In genomic region chr11:3786781-3787428, GRCh38 we compare ENCODE assay signal across 1 cellular context.
TF ChIP-seq lines count a peak whose summit lies in the region.

No MANE protein-coding gene starts in this region.

TF ChIP-seq in GM23338, 12 proteins besides CTCF, POLR2A, EP300 and RAD21 (continued from another document):
- TF ChIP-seq, protein P1, sequence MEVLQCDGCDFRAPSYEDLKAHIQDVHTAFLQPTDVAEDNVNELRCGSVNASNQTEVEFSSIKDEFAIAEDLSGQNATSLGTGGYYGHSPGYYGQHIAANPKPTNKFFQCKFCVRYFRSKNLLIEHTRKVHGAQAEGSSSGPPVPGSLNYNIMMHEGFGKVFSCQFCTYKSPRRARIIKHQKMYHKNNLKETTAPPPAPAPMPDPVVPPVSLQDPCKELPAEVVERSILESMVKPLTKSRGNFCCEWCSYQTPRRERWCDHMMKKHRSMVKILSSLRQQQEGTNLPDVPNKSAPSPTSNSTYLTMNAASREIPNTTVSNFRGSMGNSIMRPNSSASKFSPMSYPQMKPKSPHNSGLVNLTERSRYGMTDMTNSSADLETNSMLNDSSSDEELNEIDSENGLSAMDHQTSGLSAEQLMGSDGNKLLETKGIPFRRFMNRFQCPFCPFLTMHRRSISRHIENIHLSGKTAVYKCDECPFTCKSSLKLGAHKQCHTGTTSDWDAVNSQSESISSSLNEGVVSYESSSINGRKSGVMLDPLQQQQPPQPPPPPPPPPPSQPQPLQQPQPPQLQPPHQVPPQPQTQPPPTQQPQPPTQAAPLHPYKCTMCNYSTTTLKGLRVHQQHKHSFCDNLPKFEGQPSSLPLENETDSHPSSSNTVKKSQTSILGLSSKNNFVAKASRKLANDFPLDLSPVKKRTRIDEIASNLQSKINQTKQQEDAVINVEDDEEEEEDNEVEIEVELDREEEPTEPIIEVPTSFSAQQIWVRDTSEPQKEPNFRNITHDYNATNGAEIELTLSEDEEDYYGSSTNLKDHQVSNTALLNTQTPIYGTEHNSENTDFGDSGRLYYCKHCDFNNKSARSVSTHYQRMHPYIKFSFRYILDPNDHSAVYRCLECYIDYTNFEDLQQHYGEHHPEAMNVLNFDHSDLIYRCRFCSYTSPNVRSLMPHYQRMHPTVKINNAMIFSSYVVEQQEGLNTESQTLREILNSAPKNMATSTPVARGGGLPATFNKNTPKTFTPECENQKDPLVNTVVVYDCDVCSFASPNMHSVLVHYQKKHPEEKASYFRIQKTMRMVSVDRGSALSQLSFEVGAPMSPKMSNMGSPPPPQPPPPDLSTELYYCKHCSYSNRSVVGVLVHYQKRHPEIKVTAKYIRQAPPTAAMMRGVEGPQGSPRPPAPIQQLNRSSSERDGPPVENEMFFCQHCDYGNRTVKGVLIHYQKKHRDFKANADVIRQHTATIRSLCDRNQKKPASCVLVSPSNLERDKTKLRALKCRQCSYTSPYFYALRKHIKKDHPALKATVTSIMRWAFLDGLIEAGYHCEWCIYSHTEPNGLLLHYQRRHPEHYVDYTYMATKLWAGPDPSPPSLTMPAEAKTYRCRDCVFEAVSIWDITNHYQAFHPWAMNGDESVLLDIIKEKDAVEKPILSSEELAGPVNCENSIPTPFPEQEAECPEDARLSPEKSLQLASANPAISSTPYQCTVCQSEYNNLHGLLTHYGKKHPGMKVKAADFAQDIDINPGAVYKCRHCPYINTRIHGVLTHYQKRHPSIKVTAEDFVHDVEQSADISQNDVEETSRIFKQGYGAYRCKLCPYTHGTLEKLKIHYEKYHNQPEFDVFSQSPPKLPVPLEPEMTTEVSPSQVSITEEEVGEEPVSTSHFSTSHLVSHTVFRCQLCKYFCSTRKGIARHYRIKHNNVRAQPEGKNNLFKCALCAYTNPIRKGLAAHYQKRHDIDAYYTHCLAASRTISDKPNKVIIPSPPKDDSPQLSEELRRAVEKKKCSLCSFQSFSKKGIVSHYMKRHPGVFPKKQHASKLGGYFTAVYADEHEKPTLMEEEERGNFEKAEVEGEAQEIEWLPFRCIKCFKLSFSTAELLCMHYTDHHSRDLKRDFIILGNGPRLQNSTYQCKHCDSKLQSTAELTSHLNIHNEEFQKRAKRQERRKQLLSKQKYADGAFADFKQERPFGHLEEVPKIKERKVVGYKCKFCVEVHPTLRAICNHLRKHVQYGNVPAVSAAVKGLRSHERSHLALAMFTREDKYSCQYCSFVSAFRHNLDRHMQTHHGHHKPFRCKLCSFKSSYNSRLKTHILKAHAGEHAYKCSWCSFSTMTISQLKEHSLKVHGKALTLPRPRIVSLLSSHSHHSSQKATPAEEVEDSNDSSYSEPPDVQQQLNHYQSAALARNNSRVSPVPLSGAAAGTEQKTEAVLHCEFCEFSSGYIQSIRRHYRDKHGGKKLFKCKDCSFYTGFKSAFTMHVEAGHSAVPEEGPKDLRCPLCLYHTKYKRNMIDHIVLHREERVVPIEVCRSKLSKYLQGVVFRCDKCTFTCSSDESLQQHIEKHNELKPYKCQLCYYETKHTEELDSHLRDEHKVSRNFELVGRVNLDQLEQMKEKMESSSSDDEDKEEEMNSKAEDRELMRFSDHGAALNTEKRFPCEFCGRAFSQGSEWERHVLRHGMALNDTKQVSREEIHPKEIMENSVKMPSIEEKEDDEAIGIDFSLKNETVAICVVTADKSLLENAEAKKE (CRISPR knock-in tag; IDR thresholded peaks at IDR 0.05) = no peak
- TF ChIP-seq CREB1 (CRISPR knock-in tag; IDR thresholded peaks at IDR 0.05; ENCODE audit: low read depth) = no peak
- no peak for TF ChIP-seq EZH2phosphoT487 (IDR thresholded peaks at IDR 0.05; ENCODE audit: unreplicated experiment)
- no peak for TF ChIP-seq NANOG (IDR thresholded peaks at IDR 0.05; ENCODE audit: borderline replicate concordance)
